Comparison of ENCODE assay signal across 18 cellular contexts in genomic region chr13:34513526-34513925, GRCh38.
DNase-seq lines count a peak whose midpoint lies in the region; ATAC-seq, FAIRE-seq and TF ChIP-seq lines count a peak whose summit lies in the region.
"Had no signal": no experiment of that assay in that cellular context is flagged by ENCODE, and none has a peak within 500 bp of the region (broad histone marks: within the 10 kb centered on the region; RNA-seq: fewer than 3 reads in every experiment).

No MANE protein-coding gene starts in this region.

- H3K9me3 ChIP-seq in astrocyte (ENCODE audit: insufficient read depth, low read depth, low read length) (no peaks in the 10 kb centered on the region), small intestine (ENCODE audit: control insufficient read depth, low read depth) (no peaks in the 10 kb centered on the region)
- H3K9me3 ChIP-seq: Caco-2 had no signal

- 92 to 93% (median 92%) methylated on average over 1 of the region's 1 CpG for WGBS in small intestine, 3 donors

- no peak for TF ChIP-seq CTCF in astrocyte (IDR thresholded peaks at IDR 0.05; ENCODE audit: insufficient read depth, low read depth, low read length)

- no peaks in the 10 kb centered on the region for H4K20me1 ChIP-seq in astrocyte (ENCODE audit: insufficient read depth, low read length)

- H3K4me1 ChIP-seq in astrocyte (ENCODE audit: insufficient read depth, low read length) (no peaks in the 10 kb centered on the region), small intestine (ENCODE audit: control insufficient read depth in 2 of 2, insufficient read depth in 1 of 2, low read depth in 1 of 2, low read length in 1 of 2) (no peaks in the 10 kb centered on the region)
- H3K4me1 ChIP-seq: Caco-2 had no signal

- H3K27ac ChIP-seq in astrocyte (ENCODE audit: low read depth, low read length) = no peak overlapping the region
- no peak overlapping the region for H3K27ac ChIP-seq in small intestine (ENCODE audit: low read depth in 1 of 2, low read length in 1 of 2)
- H3K27ac ChIP-seq: C4-2B had no signal

- H3K36me3 Mint-ChIP-seq in astrocyte (ENCODE audit: low read depth, unreplicated experiment) = no peaks in the 10 kb centered on the region

- no peak for ATAC-seq in HG02610 (IDR thresholded peaks at IDR 0.05; ENCODE audit: unreplicated experiment)
- ATAC-seq: GM23338, HCT116 had no signal

- TF ChIP-seq POLR2A in erythroblast (IDR thresholded peaks at IDR 0.05; ENCODE audit: low read length) = no peak

- DNase-seq in EH (ENCODE audit: low read depth) (peak; percentile 12), LHCN-M2 (ENCODE audit: low read depth) (peak; percentile 49), astrocyte (ENCODE audit: low read depth) (peak; percentile 9), small intestine (no peak), globus pallidus (ENCODE audit: low spot score) (no peak), erythroblast (lab: John Stamatoyannopoulos, UW) (no peak)
- DNase-seq: AML-193; Caco-2; CD4-positive, alpha-beta T cell; DMS153; DMS79; KG1 had no signal

- H3K4me3 Mint-ChIP-seq in astrocyte (ENCODE audit: unreplicated experiment) = no peak overlapping the region
- H3K4me3 Mint-ChIP-seq: CD4-positive, alpha-beta T cell; GM23338 had no signal

- H3K9me3 Mint-ChIP-seq in astrocyte (ENCODE audit: unreplicated experiment) = peaks cover 2% of the 10 kb centered on the region
- H3K9me3 Mint-ChIP-seq: CD4-positive, alpha-beta T cell; GM23338 had no signal

- no peaks in the 10 kb centered on the region for H3K27me3 Mint-ChIP-seq in astrocyte (ENCODE audit: low read depth, unreplicated experiment)
- H3K27me3 Mint-ChIP-seq: CD4-positive, alpha-beta T cell had no signal

- no peak overlapping the region for H3K4me2 ChIP-seq in astrocyte (ENCODE audit: low read length)
- H3K4me2 ChIP-seq: GM23338 had no signal

- H3K4me3 ChIP-seq in astrocyte (ENCODE audit: insufficient read depth, low read depth, low read length) (no peak overlapping the region), small intestine (ENCODE audit: low read depth in 1 of 2, low read length in 2 of 2) (no peak overlapping the region)
- H3K4me3 ChIP-seq: GM23338 had no signal

- H3K27ac Mint-ChIP-seq in astrocyte (ENCODE audit: unreplicated experiment) = no peak overlapping the region
- H3K27ac Mint-ChIP-seq: CD4-positive, alpha-beta T cell had no signal

- H3K36me3 ChIP-seq in astrocyte (ENCODE audit: insufficient read depth, low read length) (no peaks in the 10 kb centered on the region), small intestine (ENCODE audit: control insufficient read depth in 2 of 2, insufficient read depth in 2 of 2, low read length in 2 of 2) (no peaks in the 10 kb centered on the region)

- no peaks in the 10 kb centered on the region for H3K79me2 ChIP-seq in astrocyte (ENCODE audit: insufficient read depth, low read length)

- H3K27me3 ChIP-seq in astrocyte (ENCODE audit: insufficient read depth, low read length) (no peaks in the 10 kb centered on the region), small intestine (ENCODE audit: control insufficient read depth in 2 of 2, insufficient read depth in 2 of 2, low read length in 2 of 2) (no peaks in the 10 kb centered on the region)

- H2AFZ ChIP-seq in astrocyte (ENCODE audit: low read depth, low read length) = no peak overlapping the region
- H2AFZ ChIP-seq: GM23338 had no signal

- H3K4me1 Mint-ChIP-seq in astrocyte (ENCODE audit: low read depth, unreplicated experiment) = no peaks in the 10 kb centered on the region
- H3K4me1 Mint-ChIP-seq: GM23338 had no signal

- H3K9ac ChIP-seq in astrocyte (ENCODE audit: low read length) = no peak overlapping the region

- FAIRE-seq in astrocyte (lab: Jason Lieb, UNC) = no peak
- FAIRE-seq in small intestine (lab: Jason Lieb, UNC) = peak; percentile 19
- FAIRE-seq: GM12891, H54 had no signal

Comparison
In these comparisons a context has a peak if more than half of its experiments do, and no peak if none do; other contexts are left out.
1. DNase-seq: peak in EH (single experiment), LHCN-M2 (single experiment) and astrocyte (single experiment); none in small intestine (single experiment), globus pallidus (single experiment) and erythroblast (0 of 2).